16 cellular contexts compared by ENCODE assay signal in genomic region chr10:116106611-116107010, GRCh38.
DNase-seq lines count a peak whose midpoint lies in the region; ATAC-seq and TF ChIP-seq lines count a peak whose summit lies in the region.
"Had no signal": no experiment of that assay in that cellular context is flagged by ENCODE, and none has a peak within 500 bp of the region (broad histone marks: within the 10 kb centered on the region; RNA-seq: fewer than 3 reads in every experiment).

No MANE protein-coding gene starts in this region.

- DNase-seq in coronary artery (ENCODE audit: low spot score) = peak; percentile 35
- peak; percentile 28 for DNase-seq in islet precursor cell
- peak; percentile 57 for DNase-seq in mesenteric fat pad (ENCODE audit: low spot score)
- DNase-seq in activated CD8-positive, alpha-beta memory T cell treated with anti-CD3 and anti-CD28 coated beads, Interleukin-2, amount 50 U/mL, for 48 hours = no peak
- DNase-seq: C1 segment of cervical spinal cord; Calu3; CD4-positive, alpha-beta memory T cell; COR-L47; DMS153; EL; GF-D8; HFFc6 had no signal

- H3K4me3 ChIP-seq in coronary artery = no peak overlapping the region
- H3K4me3 ChIP-seq: GM23338, HAP-1 had no signal

- TF ChIP-seq CTCF in coronary artery (IDR thresholded peaks at IDR 0.05) = no peak

- ATAC-seq in GM19023 (IDR thresholded peaks at IDR 0.05; ENCODE audit: unreplicated experiment) (no peak), HG02970 (IDR thresholded peaks at IDR 0.05; ENCODE audit: low FRiP score, unreplicated experiment) (no peak)
- ATAC-seq: GM23338 had no signal

- H3K27ac ChIP-seq in coronary artery = no peak overlapping the region
